20 cellular contexts compared by ENCODE assay signal in genomic region chr7:28130277-28130676, GRCh38. TPM values are rescaled to one million over a fixed set of nuclear protein-coding genes. Genes with fewer than 3 reads are reported as not detected.
A peak's percentile ranks its signal among the peaks of the same experiment; 100 is the strongest.
DNase-seq lines count a peak whose midpoint lies in the region; ATAC-seq and TF ChIP-seq lines count a peak whose summit lies in the region.
"Had no signal": no experiment of that assay in that cellular context is flagged by ENCODE, and none has a peak within 500 bp of the region (broad histone marks: within the 10 kb centered on the region; RNA-seq: fewer than 3 reads in every experiment).

No MANE protein-coding gene starts in this region.

- no peak for ATAC-seq in GM18517 (IDR thresholded peaks at IDR 0.05; ENCODE audit: unreplicated experiment)
- no peak for ATAC-seq in HG03196 (IDR thresholded peaks at IDR 0.05; ENCODE audit: unreplicated experiment)
- ATAC-seq: activated CD4-positive, alpha-beta T cell treated with anti-CD3 and anti-CD28 coated beads for 36 hours; naive thymus-derived CD8-positive, alpha-beta T cell; Panc1 had no signal

- H3K27me3 ChIP-seq in AG04450 (ENCODE audit: control insufficient read depth, insufficient read depth, low read length) (no peaks in the 10 kb centered on the region), muscle layer of colon (ENCODE audit: control insufficient read depth in 1 of 2, insufficient read depth in 2 of 2, low read length in 2 of 2) (no peaks in the 10 kb centered on the region)
- H3K27me3 ChIP-seq: thyroid gland had no signal

- H3K4me3 ChIP-seq in AG04450 (ENCODE audit: low read depth, low read length) (no peak overlapping the region), muscle layer of colon (ENCODE audit: low read depth in 1 of 2, low read length in 2 of 2) (no peak overlapping the region)
- H3K4me3 ChIP-seq: thyroid gland had no signal

- peaks cover 11% of the 10 kb centered on the region for H3K36me3 Mint-ChIP-seq in HFFc6 (ENCODE audit: low read depth)
- H3K36me3 Mint-ChIP-seq: naive thymus-derived CD8-positive, alpha-beta T cell had no signal

- no peaks in the 10 kb centered on the region for H3K9me3 Mint-ChIP-seq in HFFc6
- H3K9me3 Mint-ChIP-seq: activated naive CD4-positive, alpha-beta T cell treated with anti-CD3 and anti-CD28 coated beads, Interleukin-2, amount 50 U/mL, for 24 hours; central memory CD8-positive, alpha-beta T cell; naive thymus-derived CD8-positive, alpha-beta T cell; T-helper 1 cell treated with Interleukin-12 subunit alpha and Interleukin-12 subunit beta and Interleukin-4 antibody, amounts not matched to agents 30 μg/mL and 1 μg/mL, for 36 hours had no signal

- H3K27ac ChIP-seq in AG04450 (ENCODE audit: low read depth, low read length) = peak overlapping the region; percentile 66
- peak overlapping the region; percentile 59 for H3K27ac ChIP-seq in muscle layer of colon (ENCODE audit: low read depth, low read length)
- H3K27ac ChIP-seq: thyroid gland had no signal

- CTCF ChIA-PET in AG04450 (lab: Charles Lee) = interaction anchor here (0.6 to 1.6 kb wide), 8 partner anchors 17 to 142 kb away, joined by 3 to 7 read pairs (median 3); no protein-coding TSS in a partner anchor

- peak overlapping the region; percentile 40 for H3K4me3 Mint-ChIP-seq in HFFc6
- H3K4me3 Mint-ChIP-seq: activated CD4-positive, alpha-beta T cell treated with anti-CD3 and anti-CD28 coated beads for 36 hours; activated naive CD4-positive, alpha-beta T cell treated with anti-CD3 and anti-CD28 coated beads, Interleukin-2, amount 50 U/mL, for 24 hours; central memory CD8-positive, alpha-beta T cell; naive thymus-derived CD8-positive, alpha-beta T cell; T-helper 1 cell treated with Interleukin-12 subunit alpha and Interleukin-12 subunit beta and Interleukin-4 antibody, amounts not matched to agents 30 μg/mL and 1 μg/mL, for 36 hours had no signal

- peaks cover 74% of the 10 kb centered on the region for H3K4me1 Mint-ChIP-seq in HFFc6 (ENCODE audit: low read depth)

- POLR2A ChIA-PET in AG04450 (lab: Yijun Ruan, JAX) = interaction anchor here (0.8 to 1.3 kb wide), 5 partner anchors 24 to 229 kb away, joined by 3 to 8 read pairs (median 3); no protein-coding TSS in a partner anchor

- DNase-seq in AG04450 (ENCODE audit: low read depth, low spot score) = peak; percentile 78
- peak; percentile 78 for DNase-seq in HFFc6
- DNase-seq in dedifferentiated amniotic fluid mesenchymal stem cell (ENCODE audit: extremely low spot score) = peak; percentile 41
- DNase-seq in NCI-H1436 treated with DMSO at 0.1 percent for 48 hours (lab: John Stamatoyannopoulos, UW) = no peak
- no peak for DNase-seq in ureter (ENCODE audit: low spot score)
- DNase-seq: activated CD4-positive, alpha-beta T cell treated with anti-CD3 and anti-CD28 coated beads for 36 hours; H7; hypothalamus; naive thymus-derived CD8-positive, alpha-beta T cell; NCI-H187 treated with DMSO at 0.1 percent for 48 hours; NCI-H524 treated with DMSO at 0.1 percent for 48 hours; stimulated activated CD8-positive, alpha-beta memory T cell treated with anti-CD3 and anti-CD28 coated beads, Interleukin-4, amount 100 ng/mL, for 48 hours; thyroid gland had no signal

- H3K27ac Mint-ChIP-seq in HFFc6 = peak overlapping the region; percentile 58
- H3K27ac Mint-ChIP-seq: activated CD4-positive, alpha-beta T cell treated with anti-CD3 and anti-CD28 coated beads for 36 hours; activated naive CD4-positive, alpha-beta T cell treated with anti-CD3 and anti-CD28 coated beads, Interleukin-2, amount 50 U/mL, for 24 hours; naive thymus-derived CD8-positive, alpha-beta T cell; T-helper 1 cell treated with Interleukin-12 subunit alpha and Interleukin-12 subunit beta and Interleukin-4 antibody, amounts not matched to agents 30 μg/mL and 1 μg/mL, for 36 hours had no signal

- no peak overlapping the region for H3K9ac ChIP-seq in muscle layer of colon (ENCODE audit: low read length)

- no peaks in the 10 kb centered on the region for H3K27me3 Mint-ChIP-seq in HFFc6 (ENCODE audit: insufficient read depth)
- H3K27me3 Mint-ChIP-seq: activated CD4-positive, alpha-beta T cell treated with anti-CD3 and anti-CD28 coated beads for 36 hours; activated naive CD4-positive, alpha-beta T cell treated with anti-CD3 and anti-CD28 coated beads, Interleukin-2, amount 50 U/mL, for 24 hours; central memory CD8-positive, alpha-beta T cell; naive thymus-derived CD8-positive, alpha-beta T cell had no signal

- H3K4me1 ChIP-seq in muscle layer of colon (ENCODE audit: insufficient read depth, low read length) = peaks cover 85% of the 10 kb centered on the region

- TF ChIP-seq CTCF in AG04450 (IDR thresholded peaks at IDR 0.05; ENCODE audit: low read depth, low read length) (no peak), HFFc6 (IDR thresholded peaks at IDR 0.05) (no peak)

- no peaks in the 10 kb centered on the region for H3K9me3 ChIP-seq in AG04450 (ENCODE audit: control insufficient read depth, insufficient read depth, low read length)
- H3K9me3 ChIP-seq in muscle layer of colon (ENCODE audit: low read length) = no peaks in the 10 kb centered on the region
- H3K9me3 ChIP-seq: thyroid gland had no signal

- H3K36me3 ChIP-seq in muscle layer of colon (ENCODE audit: insufficient read depth, low read length) = no peaks in the 10 kb centered on the region
- H3K36me3 ChIP-seq: thyroid gland had no signal

RNA-seq across cellular contexts. Expression of gene JAZF1, which starts 50.3 kb away (rescaled TPM):
- polyA plus RNA-seq in AG04450 (2011; rRNA removed) = 18.0 and 20.8 TPM in 2 replicates
- 16.9 and 20.9 TPM in 2 replicates for polyA minus RNA-seq in AG04450 (2011; rRNA and poly(A)+ RNA removed)
- total RNA-seq in HFFc6 (2021; fragmentation: NEBNext Ultra II Directional; extraction: Animal tissue kit (Norgen Biotek cat#: 25700)) = 10 to 100 TPM; 17.5 to 26.3 (median 21.4) TPM
- 16.1 TPM for total RNA-seq in ureter

Comparison
In these comparisons a context has a peak if more than half of its experiments do, and no peak if none do; other contexts are left out.
1. DNase-seq: peak in AG04450 (single experiment), HFFc6 (single experiment) and dedifferentiated amniotic fluid mesenchymal stem cell (single experiment); none in NCI-H1436 treated with DMSO at 0.1 percent for 48 hours (single experiment) and ureter (single experiment).